Comparison of ENCODE assay signal across 1 cellular context in the genomic region with DNA sequence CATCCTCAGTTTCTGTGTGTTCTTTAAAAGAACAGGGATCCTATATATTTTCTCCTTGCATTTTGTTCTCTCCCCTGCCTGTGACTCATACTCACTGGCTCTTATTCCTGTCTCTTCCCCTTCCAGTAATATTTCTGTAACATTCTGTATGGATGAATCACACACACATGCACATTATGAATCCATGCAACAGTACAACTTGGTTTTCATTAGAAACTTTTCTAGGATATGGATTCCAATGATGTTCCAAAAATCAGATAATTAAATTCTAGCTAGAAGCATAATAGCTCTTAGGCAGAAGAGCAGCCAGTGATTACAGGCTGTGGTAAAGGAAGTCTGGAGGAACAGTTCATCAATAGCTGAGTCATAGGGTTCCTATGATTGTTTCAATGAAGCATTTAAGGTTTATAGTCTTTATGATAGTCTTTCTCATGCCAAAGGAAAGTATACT.
A peak's percentile ranks its signal among the peaks of the same experiment; 100 is the strongest.
TF ChIP-seq lines count a peak whose summit lies in the region.

No MANE protein-coding gene starts in this region.

TF ChIP-seq in HCT116, 20 proteins besides CTCF, POLR2A, EP300 and RAD21 (continued from another document):
- TF ChIP-seq, protein P1, sequence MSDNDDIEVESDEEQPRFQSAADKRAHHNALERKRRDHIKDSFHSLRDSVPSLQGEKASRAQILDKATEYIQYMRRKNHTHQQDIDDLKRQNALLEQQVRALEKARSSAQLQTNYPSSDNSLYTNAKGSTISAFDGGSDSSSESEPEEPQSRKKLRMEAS (IDR thresholded peaks at IDR 0.05), result peak; percentile 40; the same call in 1 of the 2 replicates
- peak; percentile 59 for TF ChIP-seq CEBPB (IDR thresholded peaks at IDR 0.05; ENCODE audit: low read depth)
